Comparison of ENCODE assay signal across 8 cellular contexts in genomic region chr19:52297601-52298358, GRCh38. TPM values are rescaled to one million over a fixed set of nuclear protein-coding genes. Genes with fewer than 3 reads are reported as not detected.
DNase-seq lines count a peak whose midpoint lies in the region; ATAC-seq and TF ChIP-seq lines count a peak whose summit lies in the region.

No MANE protein-coding gene starts in this region.

- no peaks in the 10 kb centered on the region for H4K20me1 ChIP-seq in hepatocyte (ENCODE audit: insufficient read depth, poor library complexity, severe bottlenecking)

- no peaks in the 10 kb centered on the region for H3K9me2 ChIP-seq in hepatocyte (replicated peaks; ENCODE audit: insufficient read depth)

- peak overlapping the region; percentile 100 for H2AFZ ChIP-seq in hepatocyte

- H3K4me1 ChIP-seq in hepatocyte (ENCODE audit: insufficient read depth) (peaks cover 13% of the 10 kb centered on the region), skeletal muscle tissue (ENCODE audit: control insufficient read depth in 3 of 3, insufficient read depth in 3 of 3, low read length in 3 of 3) (peaks cover 9 to 14% (median 10%) of the 10 kb centered on the region in 3 donors)

- H3K4me1 Mint-ChIP-seq in Calu3 (ENCODE audit: low read depth, unreplicated experiment) (no peaks in the 10 kb centered on the region), activated B cell treated with CpG ODN at 0.5 μM for 24 hours (peaks cover 21% of the 10 kb centered on the region)

- H3K27me3 ChIP-seq in hepatocyte (no peaks in the 10 kb centered on the region), skeletal muscle tissue (ENCODE audit: control insufficient read depth in 3 of 3, insufficient read depth in 3 of 3, low read length in 3 of 3) (no peaks in the 10 kb centered on the region)

- TF ChIP-seq CTCF in Calu3 (IDR thresholded peaks at IDR 0.05; ENCODE audit: unreplicated experiment), result no peak
- no peak for TF ChIP-seq CTCF in activated B cell treated with CpG ODN at 0.5 μM for 24 hours (IDR thresholded peaks at IDR 0.05)
- TF ChIP-seq CTCF in hepatocyte (IDR thresholded peaks at IDR 0.05; ENCODE audit: poor library complexity), result no peak

- no TSS peak for BruUV-seq in Calu3 (replicated peaks; lab: Mats Ljungman, UMichigan)

- H3K36me3 Mint-ChIP-seq in Calu3 (ENCODE audit: insufficient read depth, unreplicated experiment) (peaks cover 5% of the 10 kb centered on the region), activated B cell treated with CpG ODN at 0.5 μM for 24 hours (ENCODE audit: low read depth) (peaks cover 53% of the 10 kb centered on the region)

- H3K9me3 ChIP-seq in hepatocyte (ENCODE audit: low read depth), result peaks cover 26% of the 10 kb centered on the region
- no peaks in the 10 kb centered on the region for H3K9me3 ChIP-seq in skeletal muscle tissue (ENCODE audit: control insufficient read depth in 3 of 3, low read length in 3 of 3)

- H3K9me3 Mint-ChIP-seq in Calu3 (ENCODE audit: low read depth, unreplicated experiment), result peaks cover 18% of the 10 kb centered on the region
- H3K9me3 Mint-ChIP-seq in activated B cell treated with CpG ODN at 0.5 μM for 24 hours, result peaks cover 28% of the 10 kb centered on the region

- H3K4me3 Mint-ChIP-seq in Calu3 (ENCODE audit: low read depth, unreplicated experiment) (peak overlapping the region; percentile 60), activated B cell treated with CpG ODN at 0.5 μM for 24 hours (peak overlapping the region; percentile 98)

- H3K4me3 ChIP-seq in hepatocyte (peak overlapping the region; percentile 100), skeletal muscle tissue (ENCODE audit: low read length in 3 of 3) (peak overlapping the region; percentile 92)

- H3K27ac Mint-ChIP-seq in Calu3 (ENCODE audit: unreplicated experiment) (peak overlapping the region; percentile 3), activated B cell treated with CpG ODN at 0.5 μM for 24 hours (peak overlapping the region; percentile 98)

- H3K36me3 ChIP-seq in hepatocyte (replicated peaks; ENCODE audit: insufficient read depth, low read depth), result peaks cover 11% of the 10 kb centered on the region
- H3K36me3 ChIP-seq in skeletal muscle tissue (ENCODE audit: control insufficient read depth in 3 of 3, insufficient read depth in 3 of 3, low read length in 3 of 3), result peaks cover 33 to 37% (median 35%) of the 10 kb centered on the region in 3 donors

- H3K27ac ChIP-seq in hepatocyte, result peak overlapping the region; percentile 100
- peak overlapping the region; percentile 94 for H3K27ac ChIP-seq in skeletal muscle tissue (ENCODE audit: low read depth, low read length)

- WGBS in hepatocyte (ENCODE audit: low lambda C conversion rate, missing lambda C conversion rate), result 14% methylated on average over 18 of the region's 18 CpGs

- H3K79me2 ChIP-seq in hepatocyte, result peaks cover 24% of the 10 kb centered on the region

- peak overlapping the region; percentile 91 for H3K4me2 ChIP-seq in hepatocyte

- no peak for ATAC-seq in activated B cell treated with CpG ODN at 0.5 μM for 24 hours (ENCODE audit: low read depth)

- intact Hi-C loops in Calu3 (cut with micrococcal nuclease; ENCODE audit: unreplicated experiment), result no loop called here
- intact Hi-C loops in activated B cell treated with CpG ODN at 0.5 μM for 24 hours (cut with micrococcal nuclease), result loop anchor here (1.0 to 10.0 kb wide), 7 partner anchors 28 to 1037 kb away; partner anchors contain the start of genes ZNF528, ZNF614, ZNF766 and ZNF808

- H3K9ac ChIP-seq in skeletal muscle tissue (ENCODE audit: low read depth in 1 of 3, low read length in 3 of 3), result peak overlapping the region; percentile 94 to 97 (median 95)

- no peak for DNase-seq in Calu3
- no peak for DNase-seq in HEK293T (ENCODE audit: extremely low spot score)
- DNase-seq in activated B cell treated with CpG ODN at 0.5 μM for 24 hours, result no peak
- DNase-seq in hepatocyte (ENCODE audit: low spot score), result no peak
- DNase-seq in SHP77 (lab: John Stamatoyannopoulos, UW), result no peak
- DNase-seq in GM19238 (ENCODE audit: insufficient read length, low spot score), result no peak
- DNase-seq in stimulated activated naive CD4-positive, alpha-beta T cell (lab: John Stamatoyannopoulos, UW), result no peak

- H3K27me3 Mint-ChIP-seq in Calu3 (ENCODE audit: unreplicated experiment), result no peaks in the 10 kb centered on the region
- no peaks in the 10 kb centered on the region for H3K27me3 Mint-ChIP-seq in activated B cell treated with CpG ODN at 0.5 μM for 24 hours

- POLR2A ChIA-PET in HEK293T (lab: Yijun Ruan, JAX) (no interaction called here), activated B cell treated with CpG ODN at 0.5 μM for 24 hours (lab: Charles Lee) (interaction anchor here (0.5 kb wide), 1 partner anchor 558 kb away, joined by 6 read pairs; no protein-coding TSS in a partner anchor)

- CTCF ChIA-PET in Calu3 (lab: Charles Lee) (no interaction called here), HEK293T (lab: Yijun Ruan, JAX) (interaction anchor here (0.7 kb wide), 1 partner anchor 212 kb away, joined by 4 read pairs; no protein-coding TSS in a partner anchor), activated B cell treated with CpG ODN at 0.5 μM for 24 hours (lab: Charles Lee) (no interaction called here)

TF ChIP-seq in HEK293T, 16 proteins besides CTCF, POLR2A, EP300 and RAD21:
- TF ChIP-seq SUZ12 (IDR thresholded peaks at IDR 0.05), result no peak
- 0 out of 2 replicates have a peak, but pooled peaks have one; percentile 7 for TF ChIP-seq L3MBTL2 (conservative IDR thresholded peaks at IDR 0.05)
- no peak for TF ChIP-seq LEF1 (IDR thresholded peaks at IDR 0.05; ENCODE audit: borderline replicate concordance)
- TF ChIP-seq ELF4 (IDR thresholded peaks at IDR 0.05), result no peak
- no peak for TF ChIP-seq FOXK2 (IDR thresholded peaks at IDR 0.05)
- TF ChIP-seq HDGF (IDR thresholded peaks at IDR 0.05; ENCODE audit: borderline replicate concordance), result no peak
- TF ChIP-seq CTBP1 (IDR thresholded peaks at IDR 0.05; ENCODE audit: borderline replicate concordance), result no peak

RNA-seq across cellular contexts. Expression of gene ZNF480, which starts 0.8 kb away (rescaled TPM):
- total RNA-seq in Calu3 (2022), result 4.9 and 5.1 TPM in 2 replicates
- total RNA-seq in activated B cell treated with CpG ODN at 0.5 μM for 24 hours, result 24.0 and 25.5 TPM in 2 replicates
- 8.7 and 10.5 TPM in 2 replicates for total RNA-seq in hepatocyte
- polyA plus RNA-seq in hepatocyte, result 16.1 and 17.9 TPM in 2 replicates
- 2.6 TPM for total RNA-seq in skeletal muscle tissue

RNA-seq across cellular contexts. Expression of gene ZNF766, which starts 28.4 kb away (rescaled TPM):
- total RNA-seq in Calu3 (2022) (26.6 and 28.3 TPM in 2 replicates), activated B cell treated with CpG ODN at 0.5 μM for 24 hours (33.0 and 35.0 TPM in 2 replicates), hepatocyte (8.3 and 11.4 TPM in 2 replicates), skeletal muscle tissue (8.4 TPM)
- polyA plus RNA-seq in hepatocyte, result 11.6 and 13.1 TPM in 2 replicates

RNA-seq across cellular contexts. Expression of gene ZNF610, which starts 38.3 kb away (rescaled TPM):
- total RNA-seq in Calu3 (2022) (not detected in 2 replicates), activated B cell treated with CpG ODN at 0.5 μM for 24 hours (1.1 and 2.0 TPM in 2 replicates), hepatocyte (4.1 and 5.7 TPM in 2 replicates), skeletal muscle tissue (5.7 TPM)
- polyA plus RNA-seq in hepatocyte, result 4.7 and 5.3 TPM in 2 replicates
